ENCODE assay signal across 2 cellular contexts in the genomic region with DNA sequence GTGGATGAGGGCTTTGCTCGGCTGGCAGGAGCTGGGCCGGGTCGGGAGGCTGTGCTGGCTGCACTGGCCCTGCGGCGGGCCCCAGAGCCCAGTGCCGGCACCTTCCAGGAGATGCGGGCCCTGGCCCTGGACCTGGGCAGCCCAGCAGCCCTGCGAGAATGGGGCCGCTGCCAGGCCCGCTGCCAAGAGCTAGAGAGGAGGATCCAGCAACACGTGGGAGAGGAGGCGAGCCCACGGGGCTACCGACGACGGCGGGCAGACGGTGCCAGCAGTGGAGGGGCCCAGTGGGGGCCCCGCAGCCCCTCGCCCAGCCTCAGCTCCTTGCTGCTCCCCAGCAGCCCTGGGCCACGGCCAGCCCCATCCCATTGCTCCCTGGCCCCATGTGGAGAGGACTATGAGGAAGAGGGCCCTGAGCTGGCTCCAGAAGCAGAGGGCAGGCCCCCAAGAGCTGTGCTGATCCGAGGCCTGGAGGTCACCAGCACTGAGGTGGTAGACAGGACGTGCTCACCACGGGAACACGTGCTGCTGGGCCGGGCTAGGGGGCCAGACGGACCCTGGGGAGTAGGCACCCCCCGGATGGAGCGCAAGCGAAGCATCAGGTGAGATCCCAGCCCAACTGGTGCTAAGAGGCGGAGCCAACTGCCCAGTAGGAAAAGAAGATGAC.
TF ChIP-seq lines count a peak whose summit lies in the region.

No MANE protein-coding gene starts in this region.

TF ChIP-seq in SK-N-SH, 30 proteins besides CTCF, POLR2A, EP300 and RAD21 (continued from another document):
- TF ChIP-seq MXI1 (IDR thresholded peaks at IDR 0.05; ENCODE audit: low read depth, low read length) = no peak
- no peak for TF ChIP-seq FOXJ3 (CRISPR knock-in tag; IDR thresholded peaks at IDR 0.05)
- TF ChIP-seq, protein P1, sequence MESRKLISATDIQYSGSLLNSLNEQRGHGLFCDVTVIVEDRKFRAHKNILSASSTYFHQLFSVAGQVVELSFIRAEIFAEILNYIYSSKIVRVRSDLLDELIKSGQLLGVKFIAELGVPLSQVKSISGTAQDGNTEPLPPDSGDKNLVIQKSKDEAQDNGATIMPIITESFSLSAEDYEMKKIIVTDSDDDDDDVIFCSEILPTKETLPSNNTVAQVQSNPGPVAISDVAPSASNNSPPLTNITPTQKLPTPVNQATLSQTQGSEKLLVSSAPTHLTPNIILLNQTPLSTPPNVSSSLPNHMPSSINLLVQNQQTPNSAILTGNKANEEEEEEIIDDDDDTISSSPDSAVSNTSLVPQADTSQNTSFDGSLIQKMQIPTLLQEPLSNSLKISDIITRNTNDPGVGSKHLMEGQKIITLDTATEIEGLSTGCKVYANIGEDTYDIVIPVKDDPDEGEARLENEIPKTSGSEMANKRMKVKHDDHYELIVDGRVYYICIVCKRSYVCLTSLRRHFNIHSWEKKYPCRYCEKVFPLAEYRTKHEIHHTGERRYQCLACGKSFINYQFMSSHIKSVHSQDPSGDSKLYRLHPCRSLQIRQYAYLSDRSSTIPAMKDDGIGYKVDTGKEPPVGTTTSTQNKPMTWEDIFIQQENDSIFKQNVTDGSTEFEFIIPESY (IDR thresholded peaks at IDR 0.05; ENCODE audit: borderline replicate concordance, low read depth) = no peak
- no peak for TF ChIP-seq PBX3 (IDR thresholded peaks at IDR 0.05)

TF ChIP-seq in SK-N-SH treated with all-trans-retinoic acid at 6 μM for 48 hours, 23 proteins besides CTCF, POLR2A, EP300 and RAD21:
- TF ChIP-seq, protein P2, sequence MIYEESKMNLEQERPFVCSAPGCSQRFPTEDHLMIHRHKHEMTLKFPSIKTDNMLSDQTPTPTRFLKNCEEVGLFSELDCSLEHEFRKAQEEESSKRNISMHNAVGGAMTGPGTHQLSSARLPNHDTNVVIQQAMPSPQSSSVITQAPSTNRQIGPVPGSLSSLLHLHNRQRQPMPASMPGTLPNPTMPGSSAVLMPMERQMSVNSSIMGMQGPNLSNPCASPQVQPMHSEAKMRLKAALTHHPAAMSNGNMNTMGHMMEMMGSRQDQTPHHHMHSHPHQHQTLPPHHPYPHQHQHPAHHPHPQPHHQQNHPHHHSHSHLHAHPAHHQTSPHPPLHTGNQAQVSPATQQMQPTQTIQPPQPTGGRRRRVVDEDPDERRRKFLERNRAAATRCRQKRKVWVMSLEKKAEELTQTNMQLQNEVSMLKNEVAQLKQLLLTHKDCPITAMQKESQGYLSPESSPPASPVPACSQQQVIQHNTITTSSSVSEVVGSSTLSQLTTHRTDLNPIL (CRISPR knock-in tag; IDR thresholded peaks at IDR 0.05; ENCODE audit: low read depth) = no peak
- TF ChIP-seq GLIS3 (CRISPR knock-in tag; IDR thresholded peaks at IDR 0.05) (no peak), CSRNP3 (CRISPR knock-in tag; IDR thresholded peaks at IDR 0.05) (no peak), BACH2 (CRISPR knock-in tag; IDR thresholded peaks at IDR 0.05; ENCODE audit: borderline replicate concordance) (no peak), ZNF8 (CRISPR knock-in tag; IDR thresholded peaks at IDR 0.05) (no peak), RARB (CRISPR knock-in tag; IDR thresholded peaks at IDR 0.05) (no peak), ZFP3 (CRISPR knock-in tag; IDR thresholded peaks at IDR 0.05) (no peak), ZNF565 (CRISPR knock-in tag; conservative IDR thresholded peaks at IDR 0.05; ENCODE audit: low read depth) (no peak), PPARA (CRISPR knock-in tag; IDR thresholded peaks at IDR 0.05; ENCODE audit: borderline replicate concordance) (no peak), ISL1 (CRISPR knock-in tag; IDR thresholded peaks at IDR 0.05) (no peak), ZNF70 (CRISPR knock-in tag; IDR thresholded peaks at IDR 0.05) (no peak), ZFP30 (CRISPR knock-in tag; IDR thresholded peaks at IDR 0.05) (no peak), ESRRG (CRISPR knock-in tag; IDR thresholded peaks at IDR 0.05) (no peak), OSR1 (CRISPR knock-in tag; IDR thresholded peaks at IDR 0.05) (no peak), ZC3H10 (CRISPR knock-in tag; IDR thresholded peaks at IDR 0.05) (no peak), CSDC2 (CRISPR knock-in tag; IDR thresholded peaks at IDR 0.05) (no peak), TOX (CRISPR knock-in tag; IDR thresholded peaks at IDR 0.05; ENCODE audit: borderline replicate concordance) (no peak), ARNTL (CRISPR knock-in tag; IDR thresholded peaks at IDR 0.05; ENCODE audit: borderline replicate concordance, low read depth) (no peak)
- TF ChIP-seq, protein P3, sequence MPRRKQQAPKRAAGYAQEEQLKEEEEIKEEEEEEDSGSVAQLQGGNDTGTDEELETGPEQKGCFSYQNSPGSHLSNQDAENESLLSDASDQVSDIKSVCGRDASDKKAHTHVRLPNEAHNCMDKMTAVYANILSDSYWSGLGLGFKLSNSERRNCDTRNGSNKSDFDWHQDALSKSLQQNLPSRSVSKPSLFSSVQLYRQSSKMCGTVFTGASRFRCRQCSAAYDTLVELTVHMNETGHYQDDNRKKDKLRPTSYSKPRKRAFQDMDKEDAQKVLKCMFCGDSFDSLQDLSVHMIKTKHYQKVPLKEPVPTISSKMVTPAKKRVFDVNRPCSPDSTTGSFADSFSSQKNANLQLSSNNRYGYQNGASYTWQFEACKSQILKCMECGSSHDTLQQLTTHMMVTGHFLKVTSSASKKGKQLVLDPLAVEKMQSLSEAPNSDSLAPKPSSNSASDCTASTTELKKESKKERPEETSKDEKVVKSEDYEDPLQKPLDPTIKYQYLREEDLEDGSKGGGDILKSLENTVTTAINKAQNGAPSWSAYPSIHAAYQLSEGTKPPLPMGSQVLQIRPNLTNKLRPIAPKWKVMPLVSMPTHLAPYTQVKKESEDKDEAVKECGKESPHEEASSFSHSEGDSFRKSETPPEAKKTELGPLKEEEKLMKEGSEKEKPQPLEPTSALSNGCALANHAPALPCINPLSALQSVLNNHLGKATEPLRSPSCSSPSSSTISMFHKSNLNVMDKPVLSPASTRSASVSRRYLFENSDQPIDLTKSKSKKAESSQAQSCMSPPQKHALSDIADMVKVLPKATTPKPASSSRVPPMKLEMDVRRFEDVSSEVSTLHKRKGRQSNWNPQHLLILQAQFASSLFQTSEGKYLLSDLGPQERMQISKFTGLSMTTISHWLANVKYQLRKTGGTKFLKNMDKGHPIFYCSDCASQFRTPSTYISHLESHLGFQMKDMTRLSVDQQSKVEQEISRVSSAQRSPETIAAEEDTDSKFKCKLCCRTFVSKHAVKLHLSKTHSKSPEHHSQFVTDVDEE (CRISPR knock-in tag; IDR thresholded peaks at IDR 0.05) = no peak
- TF ChIP-seq, protein P4, sequence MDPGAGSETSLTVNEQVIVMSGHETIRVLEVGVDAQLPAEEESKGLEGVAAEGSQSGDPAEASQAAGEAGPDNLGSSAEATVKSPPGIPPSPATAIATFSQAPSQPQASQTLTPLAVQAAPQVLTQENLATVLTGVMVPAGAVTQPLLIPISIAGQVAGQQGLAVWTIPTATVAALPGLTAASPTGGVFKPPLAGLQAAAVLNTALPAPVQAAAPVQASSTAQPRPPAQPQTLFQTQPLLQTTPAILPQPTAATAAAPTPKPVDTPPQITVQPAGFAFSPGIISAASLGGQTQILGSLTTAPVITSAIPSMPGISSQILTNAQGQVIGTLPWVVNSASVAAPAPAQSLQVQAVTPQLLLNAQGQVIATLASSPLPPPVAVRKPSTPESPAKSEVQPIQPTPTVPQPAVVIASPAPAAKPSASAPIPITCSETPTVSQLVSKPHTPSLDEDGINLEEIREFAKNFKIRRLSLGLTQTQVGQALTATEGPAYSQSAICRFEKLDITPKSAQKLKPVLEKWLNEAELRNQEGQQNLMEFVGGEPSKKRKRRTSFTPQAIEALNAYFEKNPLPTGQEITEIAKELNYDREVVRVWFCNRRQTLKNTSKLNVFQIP (CRISPR knock-in tag; IDR thresholded peaks at IDR 0.05; ENCODE audit: borderline replicate concordance, low read depth) = no peak
